Comparison of ENCODE assay signal across 11 cellular contexts in the genomic region with DNA sequence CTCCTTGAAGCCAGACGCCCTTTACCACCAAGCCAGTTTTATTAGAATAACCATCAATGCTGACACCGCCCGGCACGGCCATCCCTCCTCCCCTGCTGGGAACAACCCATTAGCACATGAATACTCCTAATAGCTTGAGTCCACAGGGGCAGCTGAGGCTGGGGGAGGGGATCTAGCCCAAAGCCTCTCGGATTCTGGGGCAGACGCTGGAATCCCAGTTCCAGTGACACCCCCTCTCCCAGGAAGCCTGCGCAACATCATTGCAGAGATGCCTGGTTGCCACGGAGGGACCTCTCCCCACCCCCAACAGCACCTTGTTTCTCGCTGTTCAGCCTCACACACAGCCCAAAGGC. TPM values are rescaled to one million over a fixed set of nuclear protein-coding genes. Genes with fewer than 3 reads are reported as not detected.
DNase-seq lines count a peak whose midpoint lies in the region; TF ChIP-seq lines count a peak whose summit lies in the region.
"Had no signal": no experiment of that assay in that cellular context is flagged by ENCODE, and none has a peak within 500 bp of the region (broad histone marks: within the 10 kb centered on the region; RNA-seq: fewer than 3 reads in every experiment).

No MANE protein-coding gene starts in this region.

- TF ChIP-seq RAD21 in neural cell (conservative IDR thresholded peaks at IDR 0.05) = no peak

- H3K9ac ChIP-seq in ES-I3 (ENCODE audit: low read depth, low read length) (peak overlapping the region; percentile 65; the same call in 1 of the 2 replicates), MM.1S (ENCODE audit: low read length) (no peak overlapping the region), neural cell (ENCODE audit: low read length) (peak overlapping the region; percentile 75)

- no peak for TF ChIP-seq EP300 in neural cell (conservative IDR thresholded peaks at IDR 0.05; ENCODE audit: poor library complexity, severe bottlenecking)

- TF ChIP-seq CTCF in MM.1S (IDR thresholded peaks at IDR 0.05; ENCODE audit: low read length) (no peak), neural cell (IDR thresholded peaks at IDR 0.05; ENCODE audit: poor library complexity, severe bottlenecking) (no peak), GM13977 (IDR thresholded peaks at IDR 0.05; ENCODE audit: extremely low read depth, insufficient read depth, missing control alignments) (no peak)

- H3K4me1 ChIP-seq in ES-I3 (ENCODE audit: insufficient read depth, low read length) (peaks cover 19% of the 10 kb centered on the region), MM.1S (ENCODE audit: low read length) (no peaks in the 10 kb centered on the region)

- H4K20me1 ChIP-seq in MM.1S (ENCODE audit: insufficient read depth, low read length) = no peaks in the 10 kb centered on the region
- no peaks in the 10 kb centered on the region for H4K20me1 ChIP-seq in neural cell (ENCODE audit: insufficient read depth)

- DNase-seq in MM.1S (no peak), ecto neural progenitor cell (ENCODE audit: low spot score) (peak; percentile 72), NCI-H1092 treated with DMSO at 0.1 percent for 48 hours (lab: John Stamatoyannopoulos, UW) (no peak), UCSD-AML1 (lab: John Stamatoyannopoulos, UW; ENCODE audit: unreplicated experiment) (no peak), cerebellar nuclear complex (lab: John Stamatoyannopoulos, UW) (no peak), GM13977 (ENCODE audit: low spot score) (no peak)
- DNase-seq: T1000 had no signal

- H3K36me3 ChIP-seq in ES-I3 (ENCODE audit: insufficient read depth, low read length) = no peaks in the 10 kb centered on the region
- H3K36me3 ChIP-seq in MM.1S (replicated peaks; ENCODE audit: insufficient read depth, low read length) = no peaks in the 10 kb centered on the region
- H3K36me3 ChIP-seq in neural cell (ENCODE audit: insufficient read depth, low read length) = no peaks in the 10 kb centered on the region
- H3K36me3 ChIP-seq: heart left ventricle had no signal

- no peaks in the 10 kb centered on the region for H3K9me2 ChIP-seq in MM.1S (replicated peaks; ENCODE audit: insufficient read depth, low read length)
- H3K9me2 ChIP-seq in neural cell (ENCODE audit: insufficient read depth, low read length) = no peaks in the 10 kb centered on the region

- no peaks in the 10 kb centered on the region for H3F3A ChIP-seq in MM.1S (ENCODE audit: insufficient read depth, low read length)
- no peaks in the 10 kb centered on the region for H3F3A ChIP-seq in neural cell (ENCODE audit: insufficient read depth, low read length, poor library complexity, severe bottlenecking)

- H3K4me2 ChIP-seq in MM.1S (ENCODE audit: low read depth, low read length) (peak overlapping the region; percentile 99), neural cell (ENCODE audit: low read length) (peak overlapping the region; percentile 6)

- H3K4me3 ChIP-seq in MM.1S (ENCODE audit: low read length) (peak overlapping the region; percentile 64; the same call in 1 of the 2 replicates), neural cell (ENCODE audit: low read length) (peak overlapping the region; percentile 92)

- no peaks in the 10 kb centered on the region for H3K79me2 ChIP-seq in MM.1S (ENCODE audit: low read length)
- peaks cover 33% of the 10 kb centered on the region for H3K79me2 ChIP-seq in neural cell (replicated peaks; ENCODE audit: insufficient read depth, low read length)

- H3K9me3 ChIP-seq in ES-I3 (ENCODE audit: control insufficient read depth, insufficient read depth, low read length) (no peaks in the 10 kb centered on the region), MM.1S (replicated peaks; ENCODE audit: insufficient read depth, low read length) (no peaks in the 10 kb centered on the region), neural cell (ENCODE audit: low read length) (no peaks in the 10 kb centered on the region)
- H3K9me3 ChIP-seq: heart left ventricle had no signal

- H2AFZ ChIP-seq in MM.1S (ENCODE audit: low read length) (peak overlapping the region; percentile 72), neural cell (ENCODE audit: low read depth, low read length) (no peak overlapping the region)

- peaks cover 79% of the 10 kb centered on the region for H3K27me3 ChIP-seq in MM.1S (replicated peaks; ENCODE audit: insufficient read depth, low read length)
- no peaks in the 10 kb centered on the region for H3K27me3 ChIP-seq in neural cell (ENCODE audit: insufficient read depth, low read depth, low read length)

- in situ Hi-C loops in GM13977 (cut with MboI; ENCODE audit: low pct_unique_long_range_greater_than_20kb, low sequenced_read_pairs, unreplicated experiment) = loop anchor here (25.0 kb wide), 1 partner anchor 178 kb away; no protein-coding TSS in a partner anchor

- no peak overlapping the region for H3K27ac ChIP-seq in MM.1S (ENCODE audit: low read length)
- H3K27ac ChIP-seq in neural cell (ENCODE audit: low read length) = peak overlapping the region; percentile 4
- H3K27ac ChIP-seq: GM23248 had no signal

TF ChIP-seq in neural cell, 6 proteins besides CTCF, POLR2A, EP300 and RAD21:
- TF ChIP-seq POLR2AphosphoS5 (IDR thresholded peaks at IDR 0.05) (no peak), EZH2 (IDR thresholded peaks at IDR 0.05; ENCODE audit: borderline replicate concordance, insufficient read depth, low read length, poor library complexity, severe bottlenecking) (no peak), MXI1 (conservative IDR thresholded peaks at IDR 0.05; ENCODE audit: poor library complexity, severe bottlenecking) (no peak), SMC3 (conservative IDR thresholded peaks at IDR 0.05; ENCODE audit: poor library complexity) (no peak), TAF1 (IDR thresholded peaks at IDR 0.05; ENCODE audit: low read depth) (no peak)
- TF ChIP-seq, protein P1, sequence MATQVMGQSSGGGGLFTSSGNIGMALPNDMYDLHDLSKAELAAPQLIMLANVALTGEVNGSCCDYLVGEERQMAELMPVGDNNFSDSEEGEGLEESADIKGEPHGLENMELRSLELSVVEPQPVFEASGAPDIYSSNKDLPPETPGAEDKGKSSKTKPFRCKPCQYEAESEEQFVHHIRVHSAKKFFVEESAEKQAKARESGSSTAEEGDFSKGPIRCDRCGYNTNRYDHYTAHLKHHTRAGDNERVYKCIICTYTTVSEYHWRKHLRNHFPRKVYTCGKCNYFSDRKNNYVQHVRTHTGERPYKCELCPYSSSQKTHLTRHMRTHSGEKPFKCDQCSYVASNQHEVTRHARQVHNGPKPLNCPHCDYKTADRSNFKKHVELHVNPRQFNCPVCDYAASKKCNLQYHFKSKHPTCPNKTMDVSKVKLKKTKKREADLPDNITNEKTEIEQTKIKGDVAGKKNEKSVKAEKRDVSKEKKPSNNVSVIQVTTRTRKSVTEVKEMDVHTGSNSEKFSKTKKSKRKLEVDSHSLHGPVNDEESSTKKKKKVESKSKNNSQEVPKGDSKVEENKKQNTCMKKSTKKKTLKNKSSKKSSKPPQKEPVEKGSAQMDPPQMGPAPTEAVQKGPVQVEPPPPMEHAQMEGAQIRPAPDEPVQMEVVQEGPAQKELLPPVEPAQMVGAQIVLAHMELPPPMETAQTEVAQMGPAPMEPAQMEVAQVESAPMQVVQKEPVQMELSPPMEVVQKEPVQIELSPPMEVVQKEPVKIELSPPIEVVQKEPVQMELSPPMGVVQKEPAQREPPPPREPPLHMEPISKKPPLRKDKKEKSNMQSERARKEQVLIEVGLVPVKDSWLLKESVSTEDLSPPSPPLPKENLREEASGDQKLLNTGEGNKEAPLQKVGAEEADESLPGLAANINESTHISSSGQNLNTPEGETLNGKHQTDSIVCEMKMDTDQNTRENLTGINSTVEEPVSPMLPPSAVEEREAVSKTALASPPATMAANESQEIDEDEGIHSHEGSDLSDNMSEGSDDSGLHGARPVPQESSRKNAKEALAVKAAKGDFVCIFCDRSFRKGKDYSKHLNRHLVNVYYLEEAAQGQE (IDR thresholded peaks at IDR 0.05; ENCODE audit: borderline replicate concordance) = no peak

RNA-seq across cellular contexts. Expression of a gene that starts 1.2 kb away (rescaled TPM):
- 34.4 and 35.3 TPM in 2 replicates for polyA plus RNA-seq in neural cell
- polyA minus RNA-seq in neural cell = 70.2 and 72.8 TPM in 2 replicates
- polyA plus RNA-seq: GM23248 had no signal
